1 cellular context compared by ENCODE assay signal in genomic region chr19:8240274-8241229, GRCh38.
A peak's percentile ranks its signal among the peaks of the same experiment; 100 is the strongest.
TF ChIP-seq lines count a peak whose summit lies in the region.

No MANE protein-coding gene starts in this region.

TF ChIP-seq in K562, 482 proteins besides CTCF, POLR2A, EP300 and RAD21 (continued from another document and continues in another):
- TF ChIP-seq CLOCK (CRISPR knock-in tag; IDR thresholded peaks at IDR 0.05; ENCODE audit: borderline replicate concordance): peak; percentile 77; the same call in 1 of the 2 replicates
- TF ChIP-seq DMBX1 (CRISPR knock-in tag; IDR thresholded peaks at IDR 0.05; ENCODE audit: borderline replicate concordance): peak; percentile 57
- TF ChIP-seq GATAD2A (IDR thresholded peaks at IDR 0.05): peak; percentile 97
- peak; percentile 76 for TF ChIP-seq L3MBTL2 (IDR thresholded peaks at IDR 0.05)
- TF ChIP-seq ELF1 (tag; IDR thresholded peaks at IDR 0.05): no peak
- peak; percentile 84 for TF ChIP-seq NCOR1 (IDR thresholded peaks at IDR 0.05)
- peak; percentile 86 for TF ChIP-seq HDAC2 (IDR thresholded peaks at IDR 0.05)
- no peak for TF ChIP-seq SAFB (IDR thresholded peaks at IDR 0.05; ENCODE audit: borderline replicate concordance, low read depth, low read length)
- TF ChIP-seq ELF2 (CRISPR knock-in tag; IDR thresholded peaks at IDR 0.05): no peak
- TF ChIP-seq CC2D1A (IDR thresholded peaks at IDR 0.05): 0 out of 2 replicates have a peak, but pooled peaks have one; percentile 47
- peak; percentile 62; the same call in 1 of the 2 replicates for TF ChIP-seq PHF21A (IDR thresholded peaks at IDR 0.05; ENCODE audit: borderline replicate concordance, low read depth)
- peak; percentile 54; the same call in 1 of the 2 replicates for TF ChIP-seq RUNX1 (IDR thresholded peaks at IDR 0.05; ENCODE audit: low read depth)
- TF ChIP-seq ZBTB7A (IDR thresholded peaks at IDR 0.05; ENCODE audit: borderline replicate concordance, control insufficient read depth, low read depth, low read length): peak; percentile 66; the same call in 1 of the 2 replicates
- peak; percentile 51 to 82; a peak in 1 of 4 replicates for TF ChIP-seq ARNT (IDR thresholded peaks at IDR 0.05)
- TF ChIP-seq BRF1 (IDR thresholded peaks at IDR 0.05; ENCODE audit: borderline replicate concordance, extremely low read depth, insufficient read length): no peak
- TF ChIP-seq ZNF512 (tag; IDR thresholded peaks at IDR 0.05): no peak
- TF ChIP-seq POLR2AphosphoS2 (IDR thresholded peaks at IDR 0.05; ENCODE audit: low read length): no peak
- TF ChIP-seq ZNF76 (CRISPR knock-in tag; IDR thresholded peaks at IDR 0.05; ENCODE audit: borderline replicate concordance): no peak
- TF ChIP-seq KLF13 (tag; IDR thresholded peaks at IDR 0.05; ENCODE audit: borderline replicate concordance, low read depth): 0 out of 2 replicates have a peak, but pooled peaks have one; percentile 28
- TF ChIP-seq MTA1 (IDR thresholded peaks at IDR 0.05; ENCODE audit: borderline replicate concordance): peak; percentile 88; the same call in 1 of the 2 replicates
- peak; percentile 74; the same call in 1 of the 2 replicates for TF ChIP-seq ZNF609 (CRISPR knock-in tag; IDR thresholded peaks at IDR 0.05; ENCODE audit: borderline replicate concordance)
- peak; percentile 35 for TF ChIP-seq PRDM10 (IDR thresholded peaks at IDR 0.05; ENCODE audit: partially characterized antibody)
- peak; percentile 92 for TF ChIP-seq MCM3 (IDR thresholded peaks at IDR 0.05)
- TF ChIP-seq MECOM (CRISPR knock-in tag; IDR thresholded peaks at IDR 0.05): no peak
- no peak for TF ChIP-seq BMI1 (IDR thresholded peaks at IDR 0.05; ENCODE audit: low read length)
- TF ChIP-seq TRIM28 (IDR thresholded peaks at IDR 0.05): peak; percentile 73; the same call in 1 of the 2 replicates
- peak; percentile 99 for TF ChIP-seq MITF (IDR thresholded peaks at IDR 0.05)
- TF ChIP-seq SPI1 (IDR thresholded peaks at IDR 0.05; ENCODE audit: borderline replicate concordance, low read depth, low read length): no peak
- no peak for TF ChIP-seq PPARD (CRISPR knock-in tag; IDR thresholded peaks at IDR 0.05)
- TF ChIP-seq NFIC (IDR thresholded peaks at IDR 0.05): peak; percentile 98
- TF ChIP-seq MTA3 (IDR thresholded peaks at IDR 0.05; ENCODE audit: borderline replicate concordance): peak; percentile 85; the same call in 1 of the 2 replicates
- TF ChIP-seq SMAD1 (IDR thresholded peaks at IDR 0.05; ENCODE audit: low read depth, low read length, partially characterized antibody): peak; percentile 78
- TF ChIP-seq RAD51 (IDR thresholded peaks at IDR 0.05; ENCODE audit: borderline replicate concordance, low read depth): peak; percentile 98
- peak; percentile 94 for TF ChIP-seq ARID1B (IDR thresholded peaks at IDR 0.05)
- no peak for TF ChIP-seq KAT7 (CRISPR knock-in tag; IDR thresholded peaks at IDR 0.05; ENCODE audit: borderline replicate concordance)
- no peak for TF ChIP-seq DLX4 (CRISPR knock-in tag; IDR thresholded peaks at IDR 0.05)
- peak; percentile 86 to 91 for TF ChIP-seq TRIM24 (IDR thresholded peaks at IDR 0.05)
- TF ChIP-seq RFX1 (IDR thresholded peaks at IDR 0.05): no peak
- no peak for TF ChIP-seq HOXB6 (CRISPR knock-in tag; IDR thresholded peaks at IDR 0.05; ENCODE audit: borderline replicate concordance)
- no peak for TF ChIP-seq HBP1 (CRISPR knock-in tag; IDR thresholded peaks at IDR 0.05)
- TF ChIP-seq E2F6 (IDR thresholded peaks at IDR 0.05; ENCODE audit: borderline replicate concordance in 1 of 2, extremely low read depth in 1 of 2, insufficient read depth in 1 of 2, insufficient read length in 1 of 2, low read depth in 1 of 2, low read length in 1 of 2, poor library complexity in 1 of 2, severe bottlenecking in 1 of 2): peak; percentile 75 to 84
- TF ChIP-seq MYC (IDR thresholded peaks at IDR 0.05; ENCODE audit: low read depth, low read length): peak; percentile 67; the same call in 1 of the 2 replicates
- TF ChIP-seq MYC (CRISPR knock-in tag; IDR thresholded peaks at IDR 0.05; ENCODE audit: borderline replicate concordance, low read depth): no peak
- 0 out of 2 replicates have a peak, but pooled peaks have one; percentile 54 for TF ChIP-seq ZNF583 (CRISPR knock-in tag; IDR thresholded peaks at IDR 0.05)
- no peak for TF ChIP-seq RBM15 (IDR thresholded peaks at IDR 0.05; ENCODE audit: insufficient read depth, low read length)
